ENCODE assay signal across 27 cellular contexts in genomic region chr9:111783424-111783823, GRCh38. TPM values are rescaled to one million over a fixed set of nuclear protein-coding genes. Genes with fewer than 3 reads are reported as not detected.
DNase-seq lines count a peak whose midpoint lies in the region; ATAC-seq, FAIRE-seq and TF ChIP-seq lines count a peak whose summit lies in the region.
"Had no signal": no experiment of that assay in that cellular context is flagged by ENCODE, and none has a peak within 500 bp of the region (broad histone marks: within the 10 kb centered on the region; RNA-seq: fewer than 3 reads in every experiment).

No MANE protein-coding gene starts in this region.

- TF ChIP-seq POLR2A in body of pancreas (IDR thresholded peaks at IDR 0.05): no peak
- TF ChIP-seq POLR2A in testis (IDR thresholded peaks at IDR 0.05): no peak
- TF ChIP-seq POLR2A in H54 (IDR thresholded peaks at IDR 0.05; ENCODE audit: low read depth, low read length): no peak

- peak; percentile 40 for ATAC-seq in body of pancreas

- H3K9me3 ChIP-seq in SJCRH30 (replicated peaks) (peaks cover 10% of the 10 kb centered on the region; the same call in 1 of the 2 replicates), body of pancreas (no peaks in the 10 kb centered on the region), testis (no peaks in the 10 kb centered on the region)
- H3K9me3 ChIP-seq: BE2C had no signal

- H3K27me3 Mint-ChIP-seq in activated T-cell treated with anti-CD3 and anti-CD28 coated beads, Interleukin-2, amount 50 U/mL, for 24 hours: no peaks in the 10 kb centered on the region
- H3K27me3 Mint-ChIP-seq: CD4-positive, alpha-beta memory T cell; CD4-positive, CD25-positive, alpha-beta regulatory T cell; CD8-positive, alpha-beta memory T cell had no signal

- intact Hi-C loops in body of pancreas (cut with DNase I): no loop called here
- intact Hi-C loops in testis (cut with DNase I; ENCODE audit: low total_unique reads): no loop called here

- peaks cover 4% of the 10 kb centered on the region for H3K4me1 Mint-ChIP-seq in activated T-cell treated with anti-CD3 and anti-CD28 coated beads, Interleukin-2, amount 50 U/mL, for 24 hours (ENCODE audit: low read depth)
- H3K4me1 Mint-ChIP-seq: CD14-positive monocyte; CD8-positive, alpha-beta memory T cell had no signal

- H3K27me3 ChIP-seq in SJCRH30 (no peaks in the 10 kb centered on the region), body of pancreas (no peaks in the 10 kb centered on the region), testis (no peaks in the 10 kb centered on the region)
- H3K27me3 ChIP-seq: BE2C, BLaER1 had no signal

- H3K4me1 ChIP-seq in SJCRH30 (peaks cover 31% of the 10 kb centered on the region), body of pancreas (peaks cover 11% of the 10 kb centered on the region), testis (peaks cover 8% of the 10 kb centered on the region)
- H3K4me1 ChIP-seq: BE2C had no signal

- no peak overlapping the region for H3K4me3 Mint-ChIP-seq in activated T-cell treated with anti-CD3 and anti-CD28 coated beads, Interleukin-2, amount 50 U/mL, for 24 hours
- H3K4me3 Mint-ChIP-seq: CD14-positive monocyte; CD4-positive, alpha-beta memory T cell; CD4-positive, CD25-positive, alpha-beta regulatory T cell; CD8-positive, alpha-beta memory T cell had no signal

- no peaks in the 10 kb centered on the region for H3K36me3 Mint-ChIP-seq in activated T-cell treated with anti-CD3 and anti-CD28 coated beads, Interleukin-2, amount 50 U/mL, for 24 hours (ENCODE audit: low read depth)
- H3K36me3 Mint-ChIP-seq: CD14-positive monocyte had no signal

- peaks cover 6% of the 10 kb centered on the region for H3K9me3 Mint-ChIP-seq in activated T-cell treated with anti-CD3 and anti-CD28 coated beads, Interleukin-2, amount 50 U/mL, for 24 hours

- H3K4me3 ChIP-seq in SJCRH30: no peak overlapping the region
- no peak overlapping the region for H3K4me3 ChIP-seq in body of pancreas
- peak overlapping the region in 1 of 2 donors; percentile 29 for H3K4me3 ChIP-seq in testis
- H3K4me3 ChIP-seq: BLaER1 had no signal

- no peak overlapping the region for H3K27ac Mint-ChIP-seq in activated T-cell treated with anti-CD3 and anti-CD28 coated beads, Interleukin-2, amount 50 U/mL, for 24 hours
- H3K27ac Mint-ChIP-seq: CD14-positive monocyte; CD8-positive, alpha-beta memory T cell had no signal

- peak overlapping the region; percentile 45 for H3K27ac ChIP-seq in SJCRH30
- peak overlapping the region in 3 of 4 donors; percentile 8 to 49 (median 45) for H3K27ac ChIP-seq in body of pancreas
- peak overlapping the region; percentile 42 to 69 for H3K27ac ChIP-seq in testis
- H3K27ac ChIP-seq: BLaER1 had no signal

- H3K36me3 ChIP-seq in SJCRH30 (no peaks in the 10 kb centered on the region), body of pancreas (replicated peaks in 1 of 2; ENCODE audit: insufficient read depth in 1 of 2, low read depth in 2 of 2) (no peaks in the 10 kb centered on the region), testis (ENCODE audit: low read depth, missing control alignments) (no peaks in the 10 kb centered on the region)
- H3K36me3 ChIP-seq: BE2C had no signal

- no peak for DNase-seq in SJCRH30
- no peak for DNase-seq in body of pancreas
- no peak for DNase-seq in testis
- no peak for DNase-seq in stimulated activated CD4-positive, alpha-beta T cell treated with anti-CD3 and anti-CD28 coated beads, Interleukin-1b, Interleukin-23, amount 100 ng/mL, for 48 hours
- DNase-seq in H54 (ENCODE audit: insufficient read length, low spot score): no peak
- DNase-seq in activated T-cell treated with anti-CD3 and anti-CD28 coated beads, Interleukin-2, amount 50 U/mL, for 24 hours: no peak
- DNase-seq: 8988T; ACHN; BE2C; C1 segment of cervical spinal cord; CD4-positive, alpha-beta memory T cell; CD8-positive, alpha-beta memory T cell; COR-L47; DMS 273 treated with DMSO at 0.1 percent for 48 hours; DMS153; DMS53; EL; GDM1 had no signal

- no peak for TF ChIP-seq CTCF in body of pancreas (IDR thresholded peaks at IDR 0.05)
- TF ChIP-seq CTCF in testis (IDR thresholded peaks at IDR 0.05): no peak

- 46 to 50% methylated on average over 2 of the region's 2 CpGs for WGBS in body of pancreas, 2 donors
- WGBS in testis, 2 donors: 38 to 64% methylated on average over 2 of the region's 2 CpGs

- FAIRE-seq in H54 (lab: Jason Lieb, UNC): no peak
- FAIRE-seq: A204.1, GM12891, GM18507 had no signal

RNA-seq across cellular contexts. Expression of gene SHOC1, which starts 11.3 kb away (rescaled TPM):
- total RNA-seq in SJCRH30 (2014; rRNA removed; shearing (Covaris generic)): 0.58 and 0.85 TPM in 2 replicates
- total RNA-seq in body of pancreas: under 1 TPM in 1 of 2 donors, not detected in 1; 0.26 TPM
- 10 to 100 TPM; 25.9 to 36.8 TPM for total RNA-seq in testis
- 14.9 TPM for polyA plus RNA-seq in testis (ENCODE audit: insufficient read depth, low read depth, low replicate concordance)
- total RNA-seq: A673; CD4-positive, alpha-beta memory T cell; CD4-positive, CD25-positive, alpha-beta regulatory T cell; CD8-positive, alpha-beta memory T cell; Daoy; G401 had no signal
- polyA plus RNA-seq: CD14-positive monocyte; CD4-positive, CD25-positive, alpha-beta regulatory T cell; CD8-positive, alpha-beta memory T cell had no signal

Comparison
In these comparisons a context has a peak if more than half of its experiments do, and no peak if none do; other contexts are left out.
1. RNA of gene SHOC1, which starts 11.3 kb away (total RNA-seq): 25.9 to 36.8 TPM in testis; 0.58 to 0.85 TPM in SJCRH30 and 0.26 TPM in body of pancreas; every median in the first group is over 10 times any median in the second.
2. Peak in every context shown above with its lines, with median percentiles within 50 percentile points of each other: H3K27ac ChIP-seq.